In genomic region chr15:78508272-78508671, GRCh38 we compare ENCODE assay signal across 8 cellular contexts. TPM values are rescaled to one million over a fixed set of nuclear protein-coding genes. Genes with fewer than 3 reads are reported as not detected.
DNase-seq lines count a peak whose midpoint lies in the region; ATAC-seq, FAIRE-seq and TF ChIP-seq lines count a peak whose summit lies in the region.

No MANE protein-coding gene starts in this region.

- H3K27me3 ChIP-seq in DND-41 (ENCODE audit: insufficient read depth, low read length, poor library complexity) (peaks cover 3% of the 10 kb centered on the region), Panc1 (ENCODE audit: control insufficient read depth, insufficient read depth, low read length) (no peaks in the 10 kb centered on the region), endothelial cell of umbilical vein (ENCODE audit: control insufficient read depth in 2 of 2, insufficient read depth in 2 of 2, low read length in 2 of 2) (peaks cover 3 to 4% of the 10 kb centered on the region in 2 experiments), parathyroid adenoma (ENCODE audit: control insufficient read depth, insufficient read depth, low read length) (no peaks in the 10 kb centered on the region)

- H3K36me3 ChIP-seq in DND-41 (ENCODE audit: insufficient read depth, low read length), result no peaks in the 10 kb centered on the region
- H3K36me3 ChIP-seq in Panc1 (ENCODE audit: control insufficient read depth, insufficient read depth, low read length), result no peaks in the 10 kb centered on the region
- H3K36me3 ChIP-seq in endothelial cell of umbilical vein (ENCODE audit: control insufficient read depth in 2 of 2, extremely low read depth in 1 of 2, insufficient read depth in 2 of 2, low read length in 2 of 2), result no peaks in the 10 kb centered on the region
- no peaks in the 10 kb centered on the region for H3K36me3 ChIP-seq in parathyroid adenoma (ENCODE audit: control insufficient read depth, insufficient read depth, low read length)

- H3K4me3 ChIP-seq in DND-41 (ENCODE audit: low read depth in 1 of 2, low read length in 2 of 2), result peak overlapping the region; percentile 24 to 80; a peak in 3 of 4 replicates
- H3K4me3 ChIP-seq in Panc1 (ENCODE audit: low read depth in 2 of 2, low read length in 2 of 2), result peak overlapping the region; percentile 74 to 93
- peak overlapping the region in 1 of 3 experiments; percentile 65 for H3K4me3 ChIP-seq in endothelial cell of umbilical vein (replicated peaks in 1 of 3; ENCODE audit: insufficient read depth in 1 of 3, low read depth in 1 of 3, low read length in 3 of 3)
- H3K4me3 ChIP-seq in parathyroid adenoma (ENCODE audit: low read depth, low read length), result peak overlapping the region; percentile 61

- POLR2A ChIA-PET in Panc1 (lab: Charles Lee) (interaction anchor here (0.6 kb wide), 1 partner anchor 65 kb away, joined by 5 read pairs; no protein-coding TSS in a partner anchor), endothelial cell of umbilical vein (lab: Charles Lee) (no interaction called here)

- H3K9ac ChIP-seq in DND-41 (ENCODE audit: low read depth, low read length), result peak overlapping the region; percentile 55
- H3K9ac ChIP-seq in endothelial cell of umbilical vein (replicated peaks; ENCODE audit: extremely low read depth, insufficient read depth, low read length), result no peak overlapping the region
- no peak overlapping the region for H3K9ac ChIP-seq in parathyroid adenoma

- H3K4me1 ChIP-seq in DND-41 (ENCODE audit: insufficient read depth, low read length) (peaks cover 18% of the 10 kb centered on the region), Panc1 (ENCODE audit: control insufficient read depth, insufficient read depth, low read length) (peaks cover 12% of the 10 kb centered on the region; the same call in 1 of the 2 replicates), endothelial cell of umbilical vein (ENCODE audit: control insufficient read depth, extremely low read depth, insufficient read depth, low read length) (peaks cover 4% of the 10 kb centered on the region), parathyroid adenoma (no peaks in the 10 kb centered on the region)

- DNase-seq in DND-41, result no peak
- DNase-seq in Panc1 (ENCODE audit: low read depth, low spot score), result no peak
- DNase-seq in endothelial cell of umbilical vein (ENCODE audit: low read depth, low spot score), result no peak
- DNase-seq in NCI-H1048 (lab: John Stamatoyannopoulos, UW), result no peak
- no peak for DNase-seq in HuH-7 (ENCODE audit: low spot score)
- DNase-seq in germinal center (ENCODE audit: low spot score), result no peak

- ATAC-seq in DND-41 (ENCODE audit: insufficient read depth, low read depth) (no peak), Panc1 (no peak), HG02852 (IDR thresholded peaks at IDR 0.05; ENCODE audit: unreplicated experiment) (no peak)

- H3K27ac ChIP-seq in DND-41 (ENCODE audit: low read length) (no peak overlapping the region), Panc1 (ENCODE audit: low read length) (peak overlapping the region; percentile 80), endothelial cell of umbilical vein (ENCODE audit: insufficient read depth, low read depth, low read length) (no peak overlapping the region), parathyroid adenoma (no peak overlapping the region)

- CTCF ChIA-PET in Panc1 (lab: Charles Lee) (interaction anchor here (0.5 to 0.7 kb wide), 3 partner anchors 29 to 395 kb away, joined by 3 to 4 read pairs (median 4); no protein-coding TSS in a partner anchor), endothelial cell of umbilical vein (lab: Charles Lee) (interaction anchor here (0.9 to 1.3 kb wide), 2 partner anchors 17 to 57 kb away, joined by 3 to 6 read pairs; partner anchors contain the start of gene CHRNA5)

- intact Hi-C loops in Panc1 (cut with micrococcal nuclease; ENCODE audit: unreplicated experiment) (no loop called here), endothelial cell of umbilical vein (cut with micrococcal nuclease) (no loop called here)

- H3K4me2 ChIP-seq in DND-41 (ENCODE audit: insufficient read depth, low read length) (peak overlapping the region; percentile 89), endothelial cell of umbilical vein (ENCODE audit: insufficient read depth, low read length) (peak overlapping the region; percentile 57), parathyroid adenoma (ENCODE audit: low read length) (peak overlapping the region; percentile 90)

- TF ChIP-seq CTCF in DND-41 (IDR thresholded peaks at IDR 0.05; ENCODE audit: borderline replicate concordance, extremely low read depth, low read length, poor library complexity, severe bottlenecking), result no peak
- no peak for TF ChIP-seq CTCF in Panc1 (IDR thresholded peaks at IDR 0.05)
- TF ChIP-seq CTCF in endothelial cell of umbilical vein (IDR thresholded peaks at IDR 0.05; ENCODE audit: extremely low read depth in 1 of 2, insufficient read depth in 1 of 2, low read depth in 1 of 2, low read length in 2 of 2), result no peak
- no peak for TF ChIP-seq CTCF in parathyroid adenoma (IDR thresholded peaks at IDR 0.05)

- H4K20me1 ChIP-seq in DND-41 (ENCODE audit: insufficient read depth, low read length), result no peaks in the 10 kb centered on the region
- no peaks in the 10 kb centered on the region for H4K20me1 ChIP-seq in endothelial cell of umbilical vein (replicated peaks; ENCODE audit: control insufficient read depth, extremely low read depth, insufficient read depth, low read length)

- H3K9me3 ChIP-seq in DND-41 (ENCODE audit: insufficient read depth, low read length, severe bottlenecking) (no peaks in the 10 kb centered on the region), Panc1 (ENCODE audit: control insufficient read depth, insufficient read depth, low read depth, low read length) (no peaks in the 10 kb centered on the region), endothelial cell of umbilical vein (replicated peaks; ENCODE audit: control insufficient read depth, insufficient read depth, low read length) (no peaks in the 10 kb centered on the region), parathyroid adenoma (ENCODE audit: control insufficient read depth, low read length) (no peaks in the 10 kb centered on the region)

- TF ChIP-seq POLR2A in endothelial cell of umbilical vein (IDR thresholded peaks at IDR 0.05; ENCODE audit: low read depth, low read length), result no peak

- in situ Hi-C loops in Panc1 (cut with HindIII; ENCODE audit: low pct_unique_long_range_greater_than_20kb, low sequenced_read_pairs), result no loop called here

- BruUV-seq in Panc1 (replicated peaks; lab: Mats Ljungman, UMichigan) (no TSS peak), endothelial cell of umbilical vein (replicated peaks; lab: Mats Ljungman, UMichigan) (no TSS peak)

- H3K9me1 ChIP-seq in endothelial cell of umbilical vein (replicated peaks; ENCODE audit: control insufficient read depth, extremely low read depth, insufficient read depth, low read length), result no peaks in the 10 kb centered on the region

- no peak for FAIRE-seq in endothelial cell of umbilical vein (lab: Jason Lieb, UNC)

- H2AFZ ChIP-seq in DND-41 (ENCODE audit: low read depth, low read length) (peak overlapping the region; percentile 91), endothelial cell of umbilical vein (ENCODE audit: low read depth, low read length) (peak overlapping the region; percentile 97), parathyroid adenoma (peak overlapping the region; percentile 78)

- H3K79me2 ChIP-seq in DND-41 (ENCODE audit: insufficient read depth, low read length) (no peaks in the 10 kb centered on the region), endothelial cell of umbilical vein (ENCODE audit: control insufficient read depth, insufficient read depth, low read length) (no peaks in the 10 kb centered on the region), parathyroid adenoma (no peaks in the 10 kb centered on the region)

- dilution Hi-C loops in endothelial cell of umbilical vein (cut with MboI; ENCODE audit: extremely low pct_ligation_motif_present, low sequenced_read_pairs), result no loop called here

TF ChIP-seq in endothelial cell of umbilical vein, 7 proteins besides CTCF, POLR2A, EP300 and RAD21 (continues in another document):
- no peak for TF ChIP-seq POLR2AphosphoS5 (IDR thresholded peaks at IDR 0.05; ENCODE audit: insufficient read depth, low read depth, low read length)
- TF ChIP-seq EZH2 (IDR thresholded peaks at IDR 0.05; ENCODE audit: borderline replicate concordance, low read depth, low read length, severe bottlenecking), result no peak
- no peak for TF ChIP-seq MYC (IDR thresholded peaks at IDR 0.05; ENCODE audit: low read depth, low read length)

RNA-seq across cellular contexts. Expression of gene HYKK, which starts 0.9 kb away (rescaled TPM):
- total RNA-seq in Panc1 (2021; ENCODE audit: unreplicated experiment) (19.8 TPM), endothelial cell of umbilical vein (2.1 and 2.7 TPM in 2 replicates)
- 8.7 TPM for polyA plus RNA-seq in Panc1 (2012; ENCODE audit: insufficient read length)
- polyA plus RNA-seq in endothelial cell of umbilical vein, result 1.0 and 1.3 TPM in 2 replicates
- polyA plus RNA-seq in endothelial cell of umbilical vein (2011; cell fraction: cytosol; rRNA removed), result 1.8 and 2.1 TPM in 2 replicates
- 1.2 and 1.3 TPM in 2 replicates for polyA plus RNA-seq in endothelial cell of umbilical vein (2011; cell fraction: nucleus; rRNA removed)
- polyA plus RNA-seq in endothelial cell of umbilical vein (2012), result 1.5 and 2.2 TPM in 2 replicates
- polyA minus RNA-seq in endothelial cell of umbilical vein, result 0.87 and 1.6 TPM in 2 replicates
- 5.4 TPM for polyA minus RNA-seq in endothelial cell of umbilical vein (2011; cell fraction: cytosol; rRNA and poly(A)+ RNA removed)
- 0.53 and 1.0 TPM in 2 replicates for polyA minus RNA-seq in endothelial cell of umbilical vein (2011; cell fraction: nucleus; rRNA and poly(A)+ RNA removed)

RNA-seq across cellular contexts. Expression of gene PSMA4, which starts 32.0 kb away (rescaled TPM):
- total RNA-seq in Panc1 (2021; ENCODE audit: unreplicated experiment) (303 TPM), endothelial cell of umbilical vein (250 and 260 TPM in 2 replicates)
- 139 TPM for polyA plus RNA-seq in Panc1 (2012; ENCODE audit: insufficient read length)
- 238 and 279 TPM in 2 replicates for polyA plus RNA-seq in endothelial cell of umbilical vein
- 320 and 357 TPM in 2 replicates for polyA plus RNA-seq in endothelial cell of umbilical vein (2011; cell fraction: cytosol; rRNA removed)
- polyA plus RNA-seq in endothelial cell of umbilical vein (2011; cell fraction: nucleus; rRNA removed), result 161 and 222 TPM in 2 replicates
- 268 and 475 TPM in 2 replicates for polyA plus RNA-seq in endothelial cell of umbilical vein (2012)
- polyA minus RNA-seq in endothelial cell of umbilical vein, result 104 and 122 TPM in 2 replicates
- 121 TPM for polyA minus RNA-seq in endothelial cell of umbilical vein (2011; cell fraction: cytosol; rRNA and poly(A)+ RNA removed)
- 34.0 and 56.6 TPM in 2 replicates for polyA minus RNA-seq in endothelial cell of umbilical vein (2011; cell fraction: nucleus; rRNA and poly(A)+ RNA removed)

RNA-seq across cellular contexts. Expression of gene CHRNA5, which starts 57.0 kb away (rescaled TPM):
- 52.4 TPM for total RNA-seq in Panc1 (2021; ENCODE audit: unreplicated experiment)
- polyA plus RNA-seq in Panc1 (2012; ENCODE audit: insufficient read length), result 22.3 TPM
- total RNA-seq in endothelial cell of umbilical vein, result 12.7 and 15.6 TPM in 2 replicates
- 5.1 and 6.4 TPM in 2 replicates for polyA plus RNA-seq in endothelial cell of umbilical vein
- 9.2 and 9.8 TPM in 2 replicates for polyA plus RNA-seq in endothelial cell of umbilical vein (2011; cell fraction: cytosol; rRNA removed)
- polyA plus RNA-seq in endothelial cell of umbilical vein (2011; cell fraction: nucleus; rRNA removed), result 3.5 and 7.6 TPM in 2 replicates
- polyA plus RNA-seq in endothelial cell of umbilical vein (2012), result 7.4 and 16.2 TPM in 2 replicates
- 4.8 and 6.0 TPM in 2 replicates for polyA minus RNA-seq in endothelial cell of umbilical vein
- 9.7 TPM for polyA minus RNA-seq in endothelial cell of umbilical vein (2011; cell fraction: cytosol; rRNA and poly(A)+ RNA removed)
- 2.4 and 3.2 TPM in 2 replicates for polyA minus RNA-seq in endothelial cell of umbilical vein (2011; cell fraction: nucleus; rRNA and poly(A)+ RNA removed)
